Comparison of ENCODE assay signal across 9 cellular contexts in the genomic region with DNA sequence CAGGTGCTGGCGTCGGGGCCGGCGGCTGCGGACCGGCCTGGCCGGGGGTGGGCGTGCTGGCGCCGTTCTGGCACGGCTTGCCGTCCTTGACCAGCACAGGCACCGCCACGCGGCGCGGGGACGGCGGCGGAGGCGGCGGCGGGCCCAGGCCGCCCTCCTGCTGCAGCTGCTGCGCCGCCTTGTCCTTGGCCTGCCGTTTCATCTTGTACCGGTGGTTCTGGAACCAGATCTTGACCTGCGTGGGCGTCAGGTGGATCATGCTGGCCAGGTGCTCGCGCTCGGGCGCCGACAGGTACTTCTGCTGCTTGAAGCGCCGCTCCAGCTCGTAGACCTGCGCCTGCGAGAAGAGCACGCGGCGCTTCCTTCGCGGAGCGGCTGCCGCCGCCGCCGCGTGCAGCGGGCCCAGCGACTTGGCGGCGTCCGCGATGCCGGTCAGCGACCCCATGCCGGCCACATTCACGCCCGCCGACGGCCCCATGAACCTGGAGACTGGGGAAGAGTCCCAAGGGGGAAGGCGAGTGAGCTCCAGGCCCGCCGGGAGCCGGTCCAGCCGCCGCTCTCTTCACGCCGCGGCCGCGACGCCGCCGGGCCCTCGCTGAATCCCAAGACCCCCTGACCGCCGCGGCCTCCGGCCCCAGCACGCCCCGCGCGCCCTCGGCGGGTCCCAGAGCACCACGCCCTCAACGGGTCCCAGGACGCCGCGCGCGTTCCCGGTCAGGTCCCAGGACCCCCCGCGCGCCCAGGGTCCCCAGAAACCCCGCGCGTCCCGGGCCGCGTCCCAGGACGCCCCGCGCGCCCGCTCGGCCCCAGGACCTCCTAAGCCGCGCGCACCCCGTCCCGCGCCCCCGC. TPM values are rescaled to one million over a fixed set of nuclear protein-coding genes. Genes with fewer than 3 reads are reported as not detected.
DNase-seq lines count a peak whose midpoint lies in the region; ATAC-seq and TF ChIP-seq lines count a peak whose summit lies in the region.
"Had no signal": no experiment of that assay in that cellular context is flagged by ENCODE, and none has a peak within 500 bp of the region (broad histone marks: within the 10 kb centered on the region; RNA-seq: fewer than 3 reads in every experiment).

No MANE protein-coding gene starts in this region.

- CTCF ChIA-PET in activated CD4-positive, alpha-beta memory T cell treated with anti-CD3 and anti-CD28 coated beads, Interleukin-2, amount 10 ng/mL, durations not matched to agents 7 days and 5 days (lab: Charles Lee) = interaction anchor here (1.1 to 4.2 kb wide), 4 partner anchors 108 to 160 kb away, joined by 3 to 18 read pairs (median 3); no protein-coding TSS in a partner anchor
- CTCF ChIA-PET in activated CD4-positive, alpha-beta memory T cell treated with anti-CD3 and anti-CD28 coated beads for 36 hours (lab: Charles Lee) = interaction anchor here (1.2 to 3.6 kb wide), 2 partner anchors 122 to 161 kb away, joined by 5 to 19 read pairs; no protein-coding TSS in a partner anchor
- CTCF ChIA-PET in WTC11 (lab: Charles Lee) = interaction anchor here (2.2 kb wide), 1 partner anchor 109 kb away, joined by 10 read pairs; no protein-coding TSS in a partner anchor

- H3K4me1 ChIP-seq in iPS DF 6.9 (ENCODE audit: control insufficient read depth, insufficient read depth, low read length) = peaks cover 1% of the 10 kb centered on the region; the same call in 1 of the 2 replicates
- H3K4me1 ChIP-seq in subcutaneous abdominal adipose tissue (ENCODE audit: control insufficient read depth in 5 of 5, insufficient read depth in 5 of 5, low read length in 5 of 5) = peaks cover 0 to 25% (median 16%) of the 10 kb centered on the region in 5 donors

- H3K4me3 ChIP-seq in iPS DF 6.9 (ENCODE audit: low read length) (peak overlapping the region; percentile 35; the same call in 1 of the 2 replicates), subcutaneous abdominal adipose tissue (ENCODE audit: low read depth in 1 of 5, low read length in 5 of 5) (peak overlapping the region in 4 of 5 donors; percentile 28 to 57 (median 45))

- no peak for DNase-seq in activated CD4-positive, alpha-beta memory T cell treated with anti-CD3 and anti-CD28 coated beads, Interleukin-2, amount 10 ng/mL, durations not matched to agents 7 days and 5 days
- DNase-seq in activated CD4-positive, alpha-beta memory T cell treated with anti-CD3 and anti-CD28 coated beads for 36 hours = no peak
- peak; percentile 37 for DNase-seq in WTC11 (ENCODE audit: low spot score)
- no peak for DNase-seq in iPS DF 6.9 (ENCODE audit: low read depth, low spot score)
- DNase-seq in activated T-helper 1 cell treated with anti-CD3 and anti-CD28 coated beads, Interleukin-12 subunit alpha, Interleukin-12 subunit beta, Interleukin-2, Interleukin-4 antibody, amounts not matched to agents 30 ng/mL and 10 ng/mL and 1 ng/mL, durations not matched to agents 14 hours and 24 hours and 36 hours (ENCODE audit: low spot score) = no peak
- DNase-seq in globus pallidus (ENCODE audit: low spot score) = no peak

- TF ChIP-seq CTCF in WTC11 (IDR thresholded peaks at IDR 0.05) = no peak

- peaks cover 7% of the 10 kb centered on the region for H3K36me3 Mint-ChIP-seq in activated CD4-positive, alpha-beta memory T cell treated with anti-CD3 and anti-CD28 coated beads, Interleukin-2, amount 10 ng/mL, durations not matched to agents 7 days and 5 days (ENCODE audit: low read depth)
- peaks cover 11% of the 10 kb centered on the region for H3K36me3 Mint-ChIP-seq in activated CD4-positive, alpha-beta memory T cell treated with anti-CD3 and anti-CD28 coated beads for 36 hours
- no peaks in the 10 kb centered on the region for H3K36me3 Mint-ChIP-seq in WTC11
- H3K36me3 Mint-ChIP-seq in activated T-helper 1 cell treated with anti-CD3 and anti-CD28 coated beads, Interleukin-12 subunit alpha, Interleukin-12 subunit beta, Interleukin-2, Interleukin-4 antibody, amounts not matched to agents 30 ng/mL and 10 ng/mL and 1 ng/mL, durations not matched to agents 14 hours and 24 hours and 36 hours (ENCODE audit: low read depth) = peaks cover 4% of the 10 kb centered on the region

- H3K9ac ChIP-seq in subcutaneous abdominal adipose tissue (ENCODE audit: low read length in 5 of 5) = no peak overlapping the region

- peaks cover 24% of the 10 kb centered on the region for H3K4me1 Mint-ChIP-seq in activated CD4-positive, alpha-beta memory T cell treated with anti-CD3 and anti-CD28 coated beads, Interleukin-2, amount 10 ng/mL, durations not matched to agents 7 days and 5 days
- peaks cover 19% of the 10 kb centered on the region for H3K4me1 Mint-ChIP-seq in activated CD4-positive, alpha-beta memory T cell treated with anti-CD3 and anti-CD28 coated beads for 36 hours (ENCODE audit: low read depth)
- peaks cover 27% of the 10 kb centered on the region for H3K4me1 Mint-ChIP-seq in WTC11
- H3K4me1 Mint-ChIP-seq in activated T-helper 1 cell treated with anti-CD3 and anti-CD28 coated beads, Interleukin-12 subunit alpha, Interleukin-12 subunit beta, Interleukin-2, Interleukin-4 antibody, amounts not matched to agents 30 ng/mL and 10 ng/mL and 1 ng/mL, durations not matched to agents 14 hours and 24 hours and 36 hours (ENCODE audit: low read depth) = peaks cover 38% of the 10 kb centered on the region

- H3K27me3 ChIP-seq in iPS DF 6.9 (ENCODE audit: control insufficient read depth, insufficient read depth, low read length) (peaks cover 50% of the 10 kb centered on the region), subcutaneous abdominal adipose tissue (ENCODE audit: control insufficient read depth in 5 of 5, insufficient read depth in 4 of 5, low read length in 5 of 5) (peaks cover 50 to 80% (median 66%) of the 10 kb centered on the region in 5 donors)

- no peaks in the 10 kb centered on the region for H3K9me3 Mint-ChIP-seq in activated CD4-positive, alpha-beta memory T cell treated with anti-CD3 and anti-CD28 coated beads, Interleukin-2, amount 10 ng/mL, durations not matched to agents 7 days and 5 days
- H3K9me3 Mint-ChIP-seq in activated CD4-positive, alpha-beta memory T cell treated with anti-CD3 and anti-CD28 coated beads for 36 hours = peaks cover 2% of the 10 kb centered on the region
- no peaks in the 10 kb centered on the region for H3K9me3 Mint-ChIP-seq in WTC11
- no peaks in the 10 kb centered on the region for H3K9me3 Mint-ChIP-seq in activated T-helper 1 cell treated with anti-CD3 and anti-CD28 coated beads, Interleukin-12 subunit alpha, Interleukin-12 subunit beta, Interleukin-2, Interleukin-4 antibody, amounts not matched to agents 30 ng/mL and 10 ng/mL and 1 ng/mL, durations not matched to agents 14 hours and 24 hours and 36 hours

- H3K27ac Mint-ChIP-seq in activated CD4-positive, alpha-beta memory T cell treated with anti-CD3 and anti-CD28 coated beads, Interleukin-2, amount 10 ng/mL, durations not matched to agents 7 days and 5 days = no peak overlapping the region
- H3K27ac Mint-ChIP-seq in activated CD4-positive, alpha-beta memory T cell treated with anti-CD3 and anti-CD28 coated beads for 36 hours = no peak overlapping the region
- no peak overlapping the region for H3K27ac Mint-ChIP-seq in WTC11
- no peak overlapping the region for H3K27ac Mint-ChIP-seq in activated T-helper 1 cell treated with anti-CD3 and anti-CD28 coated beads, Interleukin-12 subunit alpha, Interleukin-12 subunit beta, Interleukin-2, Interleukin-4 antibody, amounts not matched to agents 30 ng/mL and 10 ng/mL and 1 ng/mL, durations not matched to agents 14 hours and 24 hours and 36 hours

- ATAC-seq in WTC11 (peak; percentile 21), GM21619 (IDR thresholded peaks at IDR 0.05; ENCODE audit: unreplicated experiment) (no peak)

- H3K4me3 Mint-ChIP-seq in activated CD4-positive, alpha-beta memory T cell treated with anti-CD3 and anti-CD28 coated beads, Interleukin-2, amount 10 ng/mL, durations not matched to agents 7 days and 5 days = peak overlapping the region; percentile 10
- no peak overlapping the region for H3K4me3 Mint-ChIP-seq in activated CD4-positive, alpha-beta memory T cell treated with anti-CD3 and anti-CD28 coated beads for 36 hours
- H3K4me3 Mint-ChIP-seq in WTC11 = peak overlapping the region; percentile 45
- no peak overlapping the region for H3K4me3 Mint-ChIP-seq in activated T-helper 1 cell treated with anti-CD3 and anti-CD28 coated beads, Interleukin-12 subunit alpha, Interleukin-12 subunit beta, Interleukin-2, Interleukin-4 antibody, amounts not matched to agents 30 ng/mL and 10 ng/mL and 1 ng/mL, durations not matched to agents 14 hours and 24 hours and 36 hours

- POLR2A ChIA-PET in activated CD4-positive, alpha-beta memory T cell treated with anti-CD3 and anti-CD28 coated beads, Interleukin-2, amount 10 ng/mL, durations not matched to agents 7 days and 5 days (lab: Charles Lee) = interaction anchor here (0.8 kb wide), 1 partner anchor 93 kb away, joined by 4 read pairs; a partner anchor contains a TSS
- POLR2A ChIA-PET in activated CD4-positive, alpha-beta memory T cell treated with anti-CD3 and anti-CD28 coated beads for 36 hours (lab: Charles Lee) = no interaction called here
- POLR2A ChIA-PET in WTC11 (lab: Charles Lee) = interaction anchor here (0.6 kb wide), 1 partner anchor 82 kb away, joined by 4 read pairs; no protein-coding TSS in a partner anchor

- H3K27ac ChIP-seq in iPS DF 6.9 (ENCODE audit: low read length) = no peak overlapping the region
- no peak overlapping the region for H3K27ac ChIP-seq in subcutaneous abdominal adipose tissue (ENCODE audit: low read depth, low read length)

- no peaks in the 10 kb centered on the region for H3K36me3 ChIP-seq in iPS DF 6.9 (ENCODE audit: control insufficient read depth, insufficient read depth, low read length)
- no peaks in the 10 kb centered on the region for H3K36me3 ChIP-seq in subcutaneous abdominal adipose tissue (ENCODE audit: control insufficient read depth in 5 of 5, insufficient read depth in 5 of 5, low read length in 5 of 5)

- no CpG with 5 or more reads among the region's 119 CpGs for WGBS in iPS DF 6.9 (ENCODE audit: insufficient coverage, insufficient read length)

- intact Hi-C loops in activated CD4-positive, alpha-beta memory T cell treated with anti-CD3 and anti-CD28 coated beads for 36 hours (cut with micrococcal nuclease) = loop anchor here (10.0 kb wide), 2 partner anchors 309 to 1031 kb away; a partner anchor contains a TSS
- intact Hi-C loops in activated T-helper 1 cell treated with anti-CD3 and anti-CD28 coated beads, Interleukin-12 subunit alpha, Interleukin-12 subunit beta, Interleukin-2, Interleukin-4 antibody, amounts not matched to agents 30 ng/mL and 10 ng/mL and 1 ng/mL, durations not matched to agents 14 hours and 24 hours and 36 hours (cut with micrococcal nuclease) = loop anchor here (5.0 to 10.0 kb wide), 3 partner anchors 306 to 1179 kb away; no protein-coding TSS in a partner anchor

- H3K9me3 ChIP-seq in iPS DF 6.9 (ENCODE audit: control insufficient read depth, insufficient read depth, low read length) = no peaks in the 10 kb centered on the region
- peaks cover 0 to 4% (median 0%) of the 10 kb centered on the region in 5 donors for H3K9me3 ChIP-seq in subcutaneous abdominal adipose tissue (ENCODE audit: control insufficient read depth in 5 of 5, low read length in 5 of 5)

- peaks cover 75% of the 10 kb centered on the region for H3K27me3 Mint-ChIP-seq in activated CD4-positive, alpha-beta memory T cell treated with anti-CD3 and anti-CD28 coated beads, Interleukin-2, amount 10 ng/mL, durations not matched to agents 7 days and 5 days
- H3K27me3 Mint-ChIP-seq in activated CD4-positive, alpha-beta memory T cell treated with anti-CD3 and anti-CD28 coated beads for 36 hours = peaks cover 72% of the 10 kb centered on the region
- peaks cover 93% of the 10 kb centered on the region for H3K27me3 Mint-ChIP-seq in WTC11 (ENCODE audit: low read depth)
- H3K27me3 Mint-ChIP-seq in activated T-helper 1 cell treated with anti-CD3 and anti-CD28 coated beads, Interleukin-12 subunit alpha, Interleukin-12 subunit beta, Interleukin-2, Interleukin-4 antibody, amounts not matched to agents 30 ng/mL and 10 ng/mL and 1 ng/mL, durations not matched to agents 14 hours and 24 hours and 36 hours (ENCODE audit: insufficient read depth) = peaks cover 77% of the 10 kb centered on the region

RNA-seq across cellular contexts. Expression of a gene that starts 1.1 kb away (rescaled TPM):
- not detected for total RNA-seq in activated CD4-positive, alpha-beta memory T cell treated with anti-CD3 and anti-CD28 coated beads, Interleukin-2, amount 10 ng/mL, durations not matched to agents 7 days and 5 days
- not detected for total RNA-seq in activated CD4-positive, alpha-beta memory T cell treated with anti-CD3 and anti-CD28 coated beads for 36 hours
- total RNA-seq in WTC11 (2021) = 0.07 to 0.11 TPM in 2 of 3 replicates, not detected in the other
- not detected in 2 replicates for total RNA-seq in activated T-helper 1 cell treated with anti-CD3 and anti-CD28 coated beads, Interleukin-12 subunit alpha, Interleukin-12 subunit beta, Interleukin-2, Interleukin-4 antibody, amounts not matched to agents 30 ng/mL and 10 ng/mL and 1 ng/mL, durations not matched to agents 14 hours and 24 hours and 36 hours
- total RNA-seq: chondrocyte had no signal

Comparison
In these comparisons a context has a peak if more than half of its experiments do, and no peak if none do; other contexts are left out.
1. H3K4me3 Mint-ChIP-seq: peak in activated CD4-positive, alpha-beta memory T cell treated with anti-CD3 and anti-CD28 coated beads, Interleukin-2, amount 10 ng/mL, durations not matched to agents 7 days and 5 days (single experiment) and WTC11 (single experiment); none in activated CD4-positive, alpha-beta memory T cell treated with anti-CD3 and anti-CD28 coated beads for 36 hours (single experiment) and activated T-helper 1 cell treated with anti-CD3 and anti-CD28 coated beads, Interleukin-12 subunit alpha, Interleukin-12 subunit beta, Interleukin-2, Interleukin-4 antibody, amounts not matched to agents 30 ng/mL and 10 ng/mL and 1 ng/mL, durations not matched to agents 14 hours and 24 hours and 36 hours (single experiment).